ENCODE assay signal across 9 cellular contexts in the genomic region with DNA sequence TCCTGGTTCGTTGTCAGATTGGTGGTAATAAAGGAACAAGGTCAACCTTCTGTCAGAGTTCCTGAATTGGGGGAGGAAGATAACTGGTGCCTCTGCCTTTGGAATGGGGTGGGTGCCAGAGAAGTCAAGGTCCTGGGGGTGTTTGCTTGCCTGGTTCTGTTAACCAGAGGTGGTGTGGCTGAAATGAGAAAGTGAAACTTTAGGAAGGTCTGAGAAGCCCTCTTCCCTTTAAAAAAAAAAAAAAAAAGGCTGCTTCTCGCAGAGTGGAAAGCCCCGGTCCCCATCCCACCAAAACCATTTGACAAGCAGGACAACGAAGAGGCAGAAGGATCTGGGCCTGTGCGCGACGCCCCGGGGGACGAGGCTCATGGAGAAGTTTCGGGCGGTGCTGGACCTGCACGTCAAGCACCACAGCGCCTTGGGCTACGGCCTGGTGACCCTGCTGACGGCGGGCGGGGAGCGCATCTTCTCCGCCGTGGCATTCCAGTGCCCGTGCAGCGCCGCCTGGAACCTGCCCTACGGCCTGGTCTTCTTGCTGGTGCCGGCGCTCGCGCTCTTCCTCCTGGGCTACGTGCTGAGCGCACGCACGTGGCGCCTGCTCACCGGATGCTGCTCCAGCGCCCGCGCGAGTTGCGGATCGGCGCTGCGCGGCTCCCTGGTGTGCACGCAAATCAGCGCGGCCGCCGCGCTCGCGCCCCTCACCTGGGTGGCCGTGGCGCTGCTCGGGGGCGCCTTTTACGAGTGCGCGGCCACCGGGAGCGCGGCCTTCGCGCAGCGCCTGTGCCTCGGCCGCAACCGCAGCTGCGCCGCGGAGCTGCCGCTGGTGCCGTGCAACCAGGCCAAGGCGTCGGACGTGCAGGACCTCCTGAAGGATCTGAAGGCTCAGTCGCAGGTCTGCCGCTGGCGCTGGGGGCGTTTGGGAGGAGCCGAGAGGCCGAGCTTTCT. TPM values are rescaled to one million over a fixed set of nuclear protein-coding genes. Genes with fewer than 3 reads are reported as not detected.
DNase-seq lines count a peak whose midpoint lies in the region; ATAC-seq, FAIRE-seq and TF ChIP-seq lines count a peak whose summit lies in the region.
"Had no signal": no experiment of that assay in that cellular context is flagged by ENCODE, and none has a peak within 500 bp of the region (broad histone marks: within the 10 kb centered on the region; RNA-seq: fewer than 3 reads in every experiment).

No MANE protein-coding gene starts in this region.

- TF ChIP-seq CTCF in pancreas (IDR thresholded peaks at IDR 0.05), result no peak

- 7 to 8% methylated on average over 64 to 81 of the region's 81 CpGs for WGBS in pancreas, 2 donors

- peak overlapping the region; percentile 8 to 56 (median 26) for H3K4me3 ChIP-seq in pancreas

- H3K4me1 ChIP-seq in pancreas, result peaks cover 0 to 3% (median 0%) of the 10 kb centered on the region in 3 donors

- H3K9me3 Mint-ChIP-seq in activated T-helper 2 cell treated with anti-CD3 and anti-CD28 coated beads, Interferon-gamma antibody, Interleukin-2, Interleukin-4, amounts not matched to agents 10 μg/mL and 5 μg/mL and 100 μg/mL, durations not matched to agents 14 hours and 24 hours and 36 hours, result peaks cover 6% of the 10 kb centered on the region

- peaks cover 29% of the 10 kb centered on the region for H3K27me3 Mint-ChIP-seq in activated T-helper 2 cell treated with anti-CD3 and anti-CD28 coated beads, Interferon-gamma antibody, Interleukin-2, Interleukin-4, amounts not matched to agents 10 μg/mL and 5 μg/mL and 100 μg/mL, durations not matched to agents 14 hours and 24 hours and 36 hours (ENCODE audit: low read depth)

- H3K27me3 ChIP-seq in pancreas, result peaks cover 0 to 11% (median 3%) of the 10 kb centered on the region in 4 donors

- peak; percentile 83 for DNase-seq in NCI-H2227 (lab: John Stamatoyannopoulos, UW; ENCODE audit: unreplicated experiment)
- peak; percentile 50 for DNase-seq in activated T-helper 2 cell treated with anti-CD3 and anti-CD28 coated beads, Interferon-gamma antibody, Interleukin-2, Interleukin-4, amounts not matched to agents 10 μg/mL and 5 μg/mL and 100 μg/mL, durations not matched to agents 14 hours and 24 hours and 36 hours (ENCODE audit: low spot score)
- DNase-seq in head of caudate nucleus, result peak in 39 of 42 donors; percentile 14 to 75 (median 47)
- DNase-seq in pancreas, result peak; percentile 6 to 72 (median 36)
- DNase-seq in NCI-H510A treated with DMSO at 0.1 percent for 48 hours (lab: John Stamatoyannopoulos, UW), result no peak
- DNase-seq in COLO829 (ENCODE audit: low spot score), result no peak

- intact Hi-C loops in activated T-helper 2 cell treated with anti-CD3 and anti-CD28 coated beads, Interferon-gamma antibody, Interleukin-2, Interleukin-4, amounts not matched to agents 10 μg/mL and 5 μg/mL and 100 μg/mL, durations not matched to agents 14 hours and 24 hours and 36 hours (cut with micrococcal nuclease), result loop anchor here (2.0 kb wide), 1 partner anchor 17 kb away; no protein-coding TSS in a partner anchor
- intact Hi-C loops in head of caudate nucleus (cut with DNase I), result no loop called here
- intact Hi-C loops in pancreas (cut with DNase I), result no loop called here

- no peak for FAIRE-seq in pancreas (lab: Jason Lieb, UNC)
- FAIRE-seq: colon had no signal

- no peaks in the 10 kb centered on the region for H3K36me3 ChIP-seq in pancreas

- peak overlapping the region; percentile 73 for H3K4me3 Mint-ChIP-seq in activated T-helper 2 cell treated with anti-CD3 and anti-CD28 coated beads, Interferon-gamma antibody, Interleukin-2, Interleukin-4, amounts not matched to agents 10 μg/mL and 5 μg/mL and 100 μg/mL, durations not matched to agents 14 hours and 24 hours and 36 hours (ENCODE audit: low read depth)

- H3K4me1 Mint-ChIP-seq in activated T-helper 2 cell treated with anti-CD3 and anti-CD28 coated beads, Interferon-gamma antibody, Interleukin-2, Interleukin-4, amounts not matched to agents 10 μg/mL and 5 μg/mL and 100 μg/mL, durations not matched to agents 14 hours and 24 hours and 36 hours (ENCODE audit: low read depth), result peaks cover 57% of the 10 kb centered on the region

- H3K27ac Mint-ChIP-seq in activated T-helper 2 cell treated with anti-CD3 and anti-CD28 coated beads, Interferon-gamma antibody, Interleukin-2, Interleukin-4, amounts not matched to agents 10 μg/mL and 5 μg/mL and 100 μg/mL, durations not matched to agents 14 hours and 24 hours and 36 hours, result peak overlapping the region; percentile 28

- peaks cover 15% of the 10 kb centered on the region for H3K36me3 Mint-ChIP-seq in activated T-helper 2 cell treated with anti-CD3 and anti-CD28 coated beads, Interferon-gamma antibody, Interleukin-2, Interleukin-4, amounts not matched to agents 10 μg/mL and 5 μg/mL and 100 μg/mL, durations not matched to agents 14 hours and 24 hours and 36 hours (ENCODE audit: low read depth)

- ATAC-seq in GM18499 (IDR thresholded peaks at IDR 0.05; ENCODE audit: insufficient read depth, unreplicated experiment) (peak; percentile 49), HG02642 (IDR thresholded peaks at IDR 0.05; ENCODE audit: poor library complexity, unreplicated experiment) (peak; percentile 89), pancreas (peak; percentile 46 to 87 (median 84))

- peak overlapping the region in 1 of 4 donors; percentile 37 for H3K27ac ChIP-seq in pancreas

- H3K9me3 ChIP-seq in pancreas, result no peaks in the 10 kb centered on the region

RNA-seq across cellular contexts. Expression of a gene that starts 0.7 kb away (rescaled TPM):
- 8.6 and 9.7 TPM in 2 replicates for total RNA-seq in activated T-helper 2 cell treated with anti-CD3 and anti-CD28 coated beads, Interferon-gamma antibody, Interleukin-2, Interleukin-4, amounts not matched to agents 10 μg/mL and 5 μg/mL and 100 μg/mL, durations not matched to agents 14 hours and 24 hours and 36 hours
- 1 to 10 TPM in 2 of 6 donors, under 1 TPM in 3, not detected in 1; 0.44 to 4.2 (median 0.98) TPM for total RNA-seq in pancreas
- 1 to 10 TPM; 1.3 to 1.4 TPM for polyA plus RNA-seq in pancreas

RNA-seq across cellular contexts. Expression of a gene that starts 49.6 kb away (rescaled TPM):
- total RNA-seq in activated T-helper 2 cell treated with anti-CD3 and anti-CD28 coated beads, Interferon-gamma antibody, Interleukin-2, Interleukin-4, amounts not matched to agents 10 μg/mL and 5 μg/mL and 100 μg/mL, durations not matched to agents 14 hours and 24 hours and 36 hours, result not detected in 2 replicates
- total RNA-seq in pancreas, result under 1 TPM; 0.04 to 0.41 (median 0.13) TPM
- under 1 TPM; 0.08 to 0.12 TPM for polyA plus RNA-seq in pancreas

Comparison
In these comparisons a context has a peak if more than half of its experiments do, and no peak if none do; other contexts are left out.
1. DNase-seq: peak in NCI-H2227 (single experiment), activated T-helper 2 cell treated with anti-CD3 and anti-CD28 coated beads, Interferon-gamma antibody, Interleukin-2, Interleukin-4, amounts not matched to agents 10 μg/mL and 5 μg/mL and 100 μg/mL, durations not matched to agents 14 hours and 24 hours and 36 hours (single experiment), head of caudate nucleus (39 of 42) and pancreas (6 of 6); none in NCI-H510A treated with DMSO at 0.1 percent for 48 hours (single experiment) and COLO829 (single experiment).
2. Peak in every context shown above with its lines, with median percentiles within 50 percentile points of each other: ATAC-seq.